ENCODE assay signal across 1 cellular context in the genomic region with DNA sequence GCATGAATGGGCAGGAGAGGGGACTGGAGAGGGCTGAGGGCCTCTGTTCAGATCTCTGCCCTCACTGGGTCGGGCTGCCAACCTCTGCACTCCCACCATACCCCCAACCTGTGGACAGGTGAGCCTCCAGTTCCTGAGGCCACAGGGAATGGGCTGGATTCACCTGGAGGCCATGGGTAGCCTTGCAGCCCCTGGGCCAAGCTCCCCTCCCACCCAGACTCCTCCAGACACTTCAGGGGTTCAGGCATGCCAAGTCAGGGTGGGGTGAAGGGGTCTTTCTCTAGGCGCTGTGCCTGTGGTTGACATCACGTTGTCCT.
TF ChIP-seq lines count a peak whose summit lies in the region.

No MANE protein-coding gene starts in this region.

TF ChIP-seq in endothelial cell of umbilical vein, 7 proteins besides CTCF, POLR2A, EP300 and RAD21 (continued from another document):
- TF ChIP-seq FOS (IDR thresholded peaks at IDR 0.05; ENCODE audit: borderline replicate concordance, insufficient read depth, low read length) (no peak), EZH2 (IDR thresholded peaks at IDR 0.05; ENCODE audit: borderline replicate concordance, low read depth, low read length, severe bottlenecking) (no peak), POLR2AphosphoS5 (IDR thresholded peaks at IDR 0.05; ENCODE audit: insufficient read depth, low read depth, low read length) (no peak), GATA2 (IDR thresholded peaks at IDR 0.05; ENCODE audit: insufficient read depth, insufficient read length, low read depth, low read length) (no peak)
TF ChIP-seq in endothelial cell of umbilical vein: peak in this region for 0.
